ENCODE assay signal across 8 cellular contexts in the genomic region with DNA sequence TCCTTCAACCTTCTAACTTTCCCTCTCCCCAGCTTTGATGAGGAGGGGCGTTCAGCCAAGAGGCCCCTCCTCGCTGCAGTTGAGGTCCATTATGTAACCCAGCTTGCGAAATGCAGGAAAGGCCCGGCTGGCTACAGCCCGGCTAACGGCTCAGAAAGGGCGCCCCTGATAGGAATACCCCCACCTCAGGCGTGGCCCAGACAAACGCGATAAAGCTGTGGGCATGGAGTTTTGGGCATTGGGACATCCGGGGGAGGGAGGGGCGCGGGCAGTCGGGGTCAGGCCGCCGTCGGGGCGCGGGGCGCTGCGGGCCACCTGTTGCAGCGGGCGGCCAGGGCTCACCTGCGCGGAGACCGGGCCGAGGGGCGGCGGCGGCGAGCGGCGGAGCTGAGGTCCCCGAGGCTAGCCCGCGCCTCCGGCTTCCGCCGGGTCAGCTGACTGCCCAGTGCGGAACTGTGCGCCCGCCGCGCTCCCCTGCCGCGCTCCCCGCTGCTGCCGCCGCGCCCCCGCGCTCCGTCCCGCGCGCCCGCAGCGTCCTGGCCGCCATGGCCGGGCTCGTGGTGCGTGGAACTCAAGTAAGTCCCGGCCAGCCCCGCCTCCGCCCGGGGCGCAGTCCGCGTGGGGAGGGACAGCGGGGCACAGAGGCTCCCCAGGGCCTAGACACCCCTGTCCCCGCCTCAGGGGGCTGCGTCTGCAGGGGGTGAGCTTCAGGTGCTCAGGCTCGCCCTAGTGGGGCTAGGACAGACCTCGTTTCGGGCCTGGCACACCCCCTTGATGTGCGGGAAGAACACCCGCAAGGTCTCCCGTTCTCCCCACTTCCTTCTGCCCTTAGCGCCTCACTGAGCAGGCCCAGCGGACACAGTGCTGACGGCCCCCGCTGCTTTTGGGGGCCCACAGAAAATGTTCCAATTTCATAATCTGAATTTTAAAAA. TPM values are rescaled to one million over a fixed set of nuclear protein-coding genes. Genes with fewer than 3 reads are reported as not detected.
A peak's percentile ranks its signal among the peaks of the same experiment; 100 is the strongest.
DNase-seq lines count a peak whose midpoint lies in the region; ATAC-seq and TF ChIP-seq lines count a peak whose summit lies in the region.

Gene LRMDA (plus strand): TSS at position 445 of the 932 bp plus-strand sequence.

- peaks cover 29% of the 10 kb centered on the region for H4K20me1 ChIP-seq in GM23338 (replicated peaks; ENCODE audit: insufficient read depth)

- no peaks in the 10 kb centered on the region; the same call in 2 of the 3 replicates for H3K9me3 Mint-ChIP-seq in GM23338
- H3K9me3 Mint-ChIP-seq in activated T-helper 2 cell treated with anti-CD3 and anti-CD28 coated beads, Interferon-gamma antibody, Interleukin-2, Interleukin-4, amounts not matched to agents 10 μg/mL and 5 μg/mL and 100 μg/mL, durations not matched to agents 14 hours and 24 hours and 36 hours: no peaks in the 10 kb centered on the region

- peaks cover 6% of the 10 kb centered on the region; the same call in 1 of the 2 replicates for H3F3A ChIP-seq in GM23338 (replicated peaks; ENCODE audit: low read depth)

- H3K27me3 Mint-ChIP-seq in GM23338 (ENCODE audit: insufficient read depth, low read depth, poor library complexity): peaks cover 76% of the 10 kb centered on the region
- H3K27me3 Mint-ChIP-seq in activated T-helper 2 cell treated with anti-CD3 and anti-CD28 coated beads, Interferon-gamma antibody, Interleukin-2, Interleukin-4, amounts not matched to agents 10 μg/mL and 5 μg/mL and 100 μg/mL, durations not matched to agents 14 hours and 24 hours and 36 hours (ENCODE audit: low read depth): peaks cover 49% of the 10 kb centered on the region

- no peaks in the 10 kb centered on the region; the same call in 2 of the 3 replicates for H3K36me3 Mint-ChIP-seq in GM23338 (ENCODE audit: low read depth)
- no peaks in the 10 kb centered on the region for H3K36me3 Mint-ChIP-seq in activated T-helper 2 cell treated with anti-CD3 and anti-CD28 coated beads, Interferon-gamma antibody, Interleukin-2, Interleukin-4, amounts not matched to agents 10 μg/mL and 5 μg/mL and 100 μg/mL, durations not matched to agents 14 hours and 24 hours and 36 hours (ENCODE audit: low read depth)

- peaks cover 43% of the 10 kb centered on the region for H3K4me1 ChIP-seq in GM23338 (ENCODE audit: insufficient read depth)
- H3K4me1 ChIP-seq in right atrium auricular region: peaks cover 0 to 40% of the 10 kb centered on the region in 2 donors

- H3K27ac Mint-ChIP-seq in GM23338: no peak within 1 kb of the TSS
- H3K27ac Mint-ChIP-seq in activated T-helper 2 cell treated with anti-CD3 and anti-CD28 coated beads, Interferon-gamma antibody, Interleukin-2, Interleukin-4, amounts not matched to agents 10 μg/mL and 5 μg/mL and 100 μg/mL, durations not matched to agents 14 hours and 24 hours and 36 hours: no peak within 1 kb of the TSS

- no peak for TF ChIP-seq CTCF in GM23338 (conservative IDR thresholded peaks at IDR 0.05; ENCODE audit: low read depth in 2 of 2)
- TF ChIP-seq CTCF in right atrium auricular region (IDR thresholded peaks at IDR 0.05): no peak

- no peaks in the 10 kb centered on the region for H3K9me2 ChIP-seq in GM23338 (ENCODE audit: insufficient read depth)

- H3K4me3 Mint-ChIP-seq in GM23338: peak within 1 kb of the TSS; percentile 71
- H3K4me3 Mint-ChIP-seq in activated T-helper 2 cell treated with anti-CD3 and anti-CD28 coated beads, Interferon-gamma antibody, Interleukin-2, Interleukin-4, amounts not matched to agents 10 μg/mL and 5 μg/mL and 100 μg/mL, durations not matched to agents 14 hours and 24 hours and 36 hours (ENCODE audit: low read depth): peak within 1 kb of the TSS; percentile 17

- H3K27ac ChIP-seq in GM23338 (ENCODE audit: low read depth): no peak within 1 kb of the TSS
- H3K27ac ChIP-seq in right atrium auricular region: peak within 1 kb of the TSS; percentile 68 to 71

- H3K4me1 Mint-ChIP-seq in GM23338: peaks cover 38% of the 10 kb centered on the region
- H3K4me1 Mint-ChIP-seq in activated T-helper 2 cell treated with anti-CD3 and anti-CD28 coated beads, Interferon-gamma antibody, Interleukin-2, Interleukin-4, amounts not matched to agents 10 μg/mL and 5 μg/mL and 100 μg/mL, durations not matched to agents 14 hours and 24 hours and 36 hours (ENCODE audit: low read depth): peaks cover 2% of the 10 kb centered on the region

- peak within 1 kb of the TSS; percentile 59 for H3K4me3 ChIP-seq in GM23338
- H3K4me3 ChIP-seq in right atrium auricular region: peak within 1 kb of the TSS; percentile 52 to 69

- H3K79me2 ChIP-seq in GM23338 (replicated peaks; ENCODE audit: insufficient read depth): no peaks in the 10 kb centered on the region

- intact Hi-C loops in activated T-helper 2 cell treated with anti-CD3 and anti-CD28 coated beads, Interferon-gamma antibody, Interleukin-2, Interleukin-4, amounts not matched to agents 10 μg/mL and 5 μg/mL and 100 μg/mL, durations not matched to agents 14 hours and 24 hours and 36 hours (cut with micrococcal nuclease): no loop called here

- H3K9me3 ChIP-seq in right atrium auricular region: no peaks in the 10 kb centered on the region

- ATAC-seq in GM23338: peak; percentile 60

- H3K36me3 ChIP-seq in GM23338 (ENCODE audit: insufficient read depth) (no peaks in the 10 kb centered on the region), right atrium auricular region (no peaks in the 10 kb centered on the region)

- DNase-seq in 8988T (peak; percentile 49), GM23338 (ENCODE audit: low spot score) (peak; percentile 55), right atrium auricular region (ENCODE audit: low spot score) (no peak), renal cortical epithelial cell (ENCODE audit: low read depth) (peak; percentile 40), NCI-H1694 (lab: John Stamatoyannopoulos, UW) (no peak)
- no peak for DNase-seq in activated T-helper 2 cell treated with anti-CD3 and anti-CD28 coated beads, Interferon-gamma antibody, Interleukin-2, Interleukin-4, amounts not matched to agents 10 μg/mL and 5 μg/mL and 100 μg/mL, durations not matched to agents 14 hours and 24 hours and 36 hours (ENCODE audit: low spot score)
- DNase-seq in activated CD8-positive, alpha-beta memory T cell treated with anti-CD3 and anti-CD28 coated beads, Interleukin-2, amount 50 U/mL, for 4 hours: no peak
- no peak for DNase-seq in activated CD8-positive, alpha-beta memory T cell treated with anti-CD3 and anti-CD28 coated beads, Interleukin-2, amount 50 U/mL, for 48 hours

- no peak within 1 kb of the TSS for H2AFZ ChIP-seq in GM23338

- peaks cover 100% of the 10 kb centered on the region for H3K27me3 ChIP-seq in GM23338 (ENCODE audit: insufficient read depth)
- H3K27me3 ChIP-seq in right atrium auricular region: no peaks in the 10 kb centered on the region

- H3K4me2 ChIP-seq in GM23338: peak within 1 kb of the TSS; percentile 84

TF ChIP-seq in GM23338, 12 proteins besides CTCF, POLR2A, EP300 and RAD21:
- TF ChIP-seq NANOG (IDR thresholded peaks at IDR 0.05; ENCODE audit: borderline replicate concordance): no peak
- TF ChIP-seq STAT1 (IDR thresholded peaks at IDR 0.05; ENCODE audit: unreplicated experiment): no peak
- peak; percentile 79 for TF ChIP-seq EZH2 (IDR thresholded peaks at IDR 0.05; ENCODE audit: low read depth, unreplicated experiment)
- no peak for TF ChIP-seq JUNB (IDR thresholded peaks at IDR 0.05; ENCODE audit: unreplicated experiment)
- peak; percentile 31 for TF ChIP-seq EZH2phosphoT487 (IDR thresholded peaks at IDR 0.05; ENCODE audit: unreplicated experiment)
- no peak for TF ChIP-seq ZNF331 (CRISPR knock-in tag; IDR thresholded peaks at IDR 0.05; ENCODE audit: low read depth)

RNA-seq across cellular contexts. Expression of gene LRMDA, which starts in this region (rescaled TPM):
- total RNA-seq in GM23338 (2014; rRNA removed; shearing (Covaris generic)): 0.90 TPM in 1 of 2 replicates, not detected in the other
- polyA plus RNA-seq in GM23338 (2016; fragmentation: Nextera tagmentation; extraction: Ambion mirVana): 1.6 and 1.8 TPM in 2 replicates
- total RNA-seq in activated T-helper 2 cell treated with anti-CD3 and anti-CD28 coated beads, Interferon-gamma antibody, Interleukin-2, Interleukin-4, amounts not matched to agents 10 μg/mL and 5 μg/mL and 100 μg/mL, durations not matched to agents 14 hours and 24 hours and 36 hours: not detected in 2 replicates
- total RNA-seq in right atrium auricular region (10 to 100 TPM in 1 of 2 donors, 1 to 10 TPM in 1; 6.1 to 19.1 TPM), renal cortical epithelial cell (8.7 and 11.7 TPM in 2 replicates)

Comparison
In these comparisons a context has a peak if more than half of its experiments do, and no peak if none do; other contexts are left out.
1. DNase-seq: peak in 8988T (single experiment), GM23338 (single experiment) and renal cortical epithelial cell (single experiment); none in activated T-helper 2 cell treated with anti-CD3 and anti-CD28 coated beads, Interferon-gamma antibody, Interleukin-2, Interleukin-4, amounts not matched to agents 10 μg/mL and 5 μg/mL and 100 μg/mL, durations not matched to agents 14 hours and 24 hours and 36 hours (single experiment), right atrium auricular region (single experiment), activated CD8-positive, alpha-beta memory T cell treated with anti-CD3 and anti-CD28 coated beads, Interleukin-2, amount 50 U/mL, for 4 hours (single experiment), NCI-H1694 (single experiment) and activated CD8-positive, alpha-beta memory T cell treated with anti-CD3 and anti-CD28 coated beads, Interleukin-2, amount 50 U/mL, for 48 hours (single experiment).